Comparison of ENCODE assay signal across 1 cellular context in the genomic region with DNA sequence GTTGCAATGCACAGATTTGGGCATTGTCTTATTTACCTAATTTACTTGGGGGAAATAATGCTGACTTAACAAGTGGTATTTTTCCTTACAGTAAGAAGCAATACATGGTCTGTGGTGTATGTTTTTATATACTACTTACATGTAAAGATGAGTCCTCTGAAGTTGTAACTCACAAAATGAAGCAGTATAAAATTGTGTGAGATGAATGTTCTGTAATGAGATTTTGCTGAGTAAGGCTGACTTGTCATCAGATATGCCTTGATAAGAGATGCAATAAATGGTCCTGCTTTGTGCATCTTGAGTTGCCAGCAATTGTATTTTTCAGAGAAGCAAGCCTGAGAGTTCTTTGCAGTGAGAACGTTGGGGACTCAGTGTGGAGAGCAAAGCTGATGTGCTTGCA.
TF ChIP-seq lines count a peak whose summit lies in the region.

No MANE protein-coding gene starts in this region.

TF ChIP-seq in GM23338, 12 proteins besides CTCF, POLR2A, EP300 and RAD21 (continued from another document):
- TF ChIP-seq, protein P1, sequence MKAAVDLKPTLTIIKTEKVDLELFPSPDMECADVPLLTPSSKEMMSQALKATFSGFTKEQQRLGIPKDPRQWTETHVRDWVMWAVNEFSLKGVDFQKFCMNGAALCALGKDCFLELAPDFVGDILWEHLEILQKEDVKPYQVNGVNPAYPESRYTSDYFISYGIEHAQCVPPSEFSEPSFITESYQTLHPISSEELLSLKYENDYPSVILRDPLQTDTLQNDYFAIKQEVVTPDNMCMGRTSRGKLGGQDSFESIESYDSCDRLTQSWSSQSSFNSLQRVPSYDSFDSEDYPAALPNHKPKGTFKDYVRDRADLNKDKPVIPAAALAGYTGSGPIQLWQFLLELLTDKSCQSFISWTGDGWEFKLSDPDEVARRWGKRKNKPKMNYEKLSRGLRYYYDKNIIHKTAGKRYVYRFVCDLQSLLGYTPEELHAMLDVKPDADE (IDR thresholded peaks at IDR 0.05), result no peak
- no peak for TF ChIP-seq ZNF114 (CRISPR knock-in tag; IDR thresholded peaks at IDR 0.05)
- no peak for TF ChIP-seq CREB1 (CRISPR knock-in tag; IDR thresholded peaks at IDR 0.05; ENCODE audit: low read depth)
- no peak for TF ChIP-seq ZNF331 (CRISPR knock-in tag; IDR thresholded peaks at IDR 0.05; ENCODE audit: low read depth)
- no peak for TF ChIP-seq POLR2AphosphoS5 (IDR thresholded peaks at IDR 0.05; ENCODE audit: low read depth)
- TF ChIP-seq, protein P2, sequence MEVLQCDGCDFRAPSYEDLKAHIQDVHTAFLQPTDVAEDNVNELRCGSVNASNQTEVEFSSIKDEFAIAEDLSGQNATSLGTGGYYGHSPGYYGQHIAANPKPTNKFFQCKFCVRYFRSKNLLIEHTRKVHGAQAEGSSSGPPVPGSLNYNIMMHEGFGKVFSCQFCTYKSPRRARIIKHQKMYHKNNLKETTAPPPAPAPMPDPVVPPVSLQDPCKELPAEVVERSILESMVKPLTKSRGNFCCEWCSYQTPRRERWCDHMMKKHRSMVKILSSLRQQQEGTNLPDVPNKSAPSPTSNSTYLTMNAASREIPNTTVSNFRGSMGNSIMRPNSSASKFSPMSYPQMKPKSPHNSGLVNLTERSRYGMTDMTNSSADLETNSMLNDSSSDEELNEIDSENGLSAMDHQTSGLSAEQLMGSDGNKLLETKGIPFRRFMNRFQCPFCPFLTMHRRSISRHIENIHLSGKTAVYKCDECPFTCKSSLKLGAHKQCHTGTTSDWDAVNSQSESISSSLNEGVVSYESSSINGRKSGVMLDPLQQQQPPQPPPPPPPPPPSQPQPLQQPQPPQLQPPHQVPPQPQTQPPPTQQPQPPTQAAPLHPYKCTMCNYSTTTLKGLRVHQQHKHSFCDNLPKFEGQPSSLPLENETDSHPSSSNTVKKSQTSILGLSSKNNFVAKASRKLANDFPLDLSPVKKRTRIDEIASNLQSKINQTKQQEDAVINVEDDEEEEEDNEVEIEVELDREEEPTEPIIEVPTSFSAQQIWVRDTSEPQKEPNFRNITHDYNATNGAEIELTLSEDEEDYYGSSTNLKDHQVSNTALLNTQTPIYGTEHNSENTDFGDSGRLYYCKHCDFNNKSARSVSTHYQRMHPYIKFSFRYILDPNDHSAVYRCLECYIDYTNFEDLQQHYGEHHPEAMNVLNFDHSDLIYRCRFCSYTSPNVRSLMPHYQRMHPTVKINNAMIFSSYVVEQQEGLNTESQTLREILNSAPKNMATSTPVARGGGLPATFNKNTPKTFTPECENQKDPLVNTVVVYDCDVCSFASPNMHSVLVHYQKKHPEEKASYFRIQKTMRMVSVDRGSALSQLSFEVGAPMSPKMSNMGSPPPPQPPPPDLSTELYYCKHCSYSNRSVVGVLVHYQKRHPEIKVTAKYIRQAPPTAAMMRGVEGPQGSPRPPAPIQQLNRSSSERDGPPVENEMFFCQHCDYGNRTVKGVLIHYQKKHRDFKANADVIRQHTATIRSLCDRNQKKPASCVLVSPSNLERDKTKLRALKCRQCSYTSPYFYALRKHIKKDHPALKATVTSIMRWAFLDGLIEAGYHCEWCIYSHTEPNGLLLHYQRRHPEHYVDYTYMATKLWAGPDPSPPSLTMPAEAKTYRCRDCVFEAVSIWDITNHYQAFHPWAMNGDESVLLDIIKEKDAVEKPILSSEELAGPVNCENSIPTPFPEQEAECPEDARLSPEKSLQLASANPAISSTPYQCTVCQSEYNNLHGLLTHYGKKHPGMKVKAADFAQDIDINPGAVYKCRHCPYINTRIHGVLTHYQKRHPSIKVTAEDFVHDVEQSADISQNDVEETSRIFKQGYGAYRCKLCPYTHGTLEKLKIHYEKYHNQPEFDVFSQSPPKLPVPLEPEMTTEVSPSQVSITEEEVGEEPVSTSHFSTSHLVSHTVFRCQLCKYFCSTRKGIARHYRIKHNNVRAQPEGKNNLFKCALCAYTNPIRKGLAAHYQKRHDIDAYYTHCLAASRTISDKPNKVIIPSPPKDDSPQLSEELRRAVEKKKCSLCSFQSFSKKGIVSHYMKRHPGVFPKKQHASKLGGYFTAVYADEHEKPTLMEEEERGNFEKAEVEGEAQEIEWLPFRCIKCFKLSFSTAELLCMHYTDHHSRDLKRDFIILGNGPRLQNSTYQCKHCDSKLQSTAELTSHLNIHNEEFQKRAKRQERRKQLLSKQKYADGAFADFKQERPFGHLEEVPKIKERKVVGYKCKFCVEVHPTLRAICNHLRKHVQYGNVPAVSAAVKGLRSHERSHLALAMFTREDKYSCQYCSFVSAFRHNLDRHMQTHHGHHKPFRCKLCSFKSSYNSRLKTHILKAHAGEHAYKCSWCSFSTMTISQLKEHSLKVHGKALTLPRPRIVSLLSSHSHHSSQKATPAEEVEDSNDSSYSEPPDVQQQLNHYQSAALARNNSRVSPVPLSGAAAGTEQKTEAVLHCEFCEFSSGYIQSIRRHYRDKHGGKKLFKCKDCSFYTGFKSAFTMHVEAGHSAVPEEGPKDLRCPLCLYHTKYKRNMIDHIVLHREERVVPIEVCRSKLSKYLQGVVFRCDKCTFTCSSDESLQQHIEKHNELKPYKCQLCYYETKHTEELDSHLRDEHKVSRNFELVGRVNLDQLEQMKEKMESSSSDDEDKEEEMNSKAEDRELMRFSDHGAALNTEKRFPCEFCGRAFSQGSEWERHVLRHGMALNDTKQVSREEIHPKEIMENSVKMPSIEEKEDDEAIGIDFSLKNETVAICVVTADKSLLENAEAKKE (CRISPR knock-in tag; IDR thresholded peaks at IDR 0.05), result no peak
